8 cellular contexts compared by ENCODE assay signal in genomic region chr5:176537608-176538504, GRCh38. TPM values are rescaled to one million over a fixed set of nuclear protein-coding genes. Genes with fewer than 3 reads are reported as not detected.
DNase-seq lines count a peak whose midpoint lies in the region; ATAC-seq and FAIRE-seq lines count a peak whose summit lies in the region.

No MANE protein-coding gene starts in this region.

- DNase-seq in GM18507 (ENCODE audit: extremely low spot score, insufficient read length, low read depth), result peak; percentile 81
- peak; percentile 93 for DNase-seq in NCI-H2029 treated with DMSO at 0.1 percent for 48 hours (lab: John Stamatoyannopoulos, UW)
- peak; percentile 94 for DNase-seq in T1000 (lab: John Stamatoyannopoulos, UW)
- DNase-seq in astrocyte of the hippocampus (ENCODE audit: low read depth, low spot score), result peak; percentile 100
- peak; percentile 98 for DNase-seq in hepatic stellate cell (ENCODE audit: low spot score)
- DNase-seq in putamen (ENCODE audit: low spot score), result peak; percentile 99
- DNase-seq in aorta, result peak; percentile 99

- ATAC-seq in HG03025 (IDR thresholded peaks at IDR 0.05; ENCODE audit: low FRiP score, unreplicated experiment) (peak; percentile 63), aorta (ENCODE audit: low FRiP score) (peak; percentile 95)

- WGBS in aorta, 2 donors, result 1 to 2% methylated on average over 48 of the region's 48 CpGs

- intact Hi-C loops in aorta (cut with DNase I), result loop anchor here (5.0 to 10.0 kb wide), 5 partner anchors 91 to 171 kb away; partner anchors contain the start of genes CLTB (in 2 of the 2), ARL10 (in 1 of the 2), FAF2 (in 1 of the 2) and HIGD2A (in 1 of the 2)

- H3K36me3 ChIP-seq in aorta (ENCODE audit: control insufficient read depth in 1 of 2, insufficient read depth in 2 of 2, low read length in 1 of 2), result no peaks in the 10 kb centered on the region

- no peaks in the 10 kb centered on the region for H3K27me3 ChIP-seq in aorta (ENCODE audit: control insufficient read depth in 1 of 2, insufficient read depth in 2 of 2, low read length in 1 of 2)

- no peaks in the 10 kb centered on the region for H3K9me3 ChIP-seq in aorta (ENCODE audit: control insufficient read depth, low read length)

- peak; percentile 96 for FAIRE-seq in GM18507 (lab: Jason Lieb, UNC)

- peak overlapping the region; percentile 68 to 77 for H3K4me3 ChIP-seq in aorta (ENCODE audit: low read length in 2 of 2)

- H3K4me1 ChIP-seq in aorta (ENCODE audit: control insufficient read depth in 1 of 2, insufficient read depth in 2 of 2, low read length in 2 of 2), result no peaks in the 10 kb centered on the region

- peak overlapping the region in 1 of 2 donors; percentile 93 for H3K27ac ChIP-seq in aorta (ENCODE audit: low read depth in 1 of 2, low read length in 2 of 2)

RNA-seq across cellular contexts. Expression of gene RNF44, which starts 0.7 kb away (rescaled TPM):
- total RNA-seq in aorta, result 10 to 100 TPM; 23.2 to 40.6 TPM
- polyA plus RNA-seq in aorta, result 10 to 100 TPM in 1 of 2 donors, 1 to 10 TPM in 1; 8.5 to 13.4 TPM

RNA-seq across cellular contexts. Expression of gene CDHR2, which starts 11.3 kb away (rescaled TPM):
- total RNA-seq in aorta, result not detected
- polyA plus RNA-seq in aorta, result 10 to 100 TPM in 1 of 2 donors, under 1 TPM in 1; 0.08 to 21.5 TPM
